Comparison of ENCODE assay signal across 14 cellular contexts in the genomic region with DNA sequence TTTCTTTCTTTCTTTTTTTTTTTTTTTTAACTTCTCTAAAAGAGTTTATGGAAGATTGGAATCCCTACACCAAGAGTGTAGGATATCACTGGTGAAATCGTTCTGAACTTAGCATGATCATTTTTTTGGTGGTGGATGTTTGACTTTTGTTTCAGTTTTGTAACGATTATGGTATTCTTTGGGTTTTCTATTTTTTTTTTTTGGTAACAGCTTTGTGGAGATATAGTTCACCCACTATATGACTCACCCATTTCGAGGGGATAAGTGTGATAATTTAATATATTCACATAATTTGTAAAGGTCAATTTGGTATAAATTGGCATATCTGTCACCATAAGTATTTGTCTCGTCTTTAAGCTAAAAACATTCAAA. TPM values are rescaled to one million over a fixed set of nuclear protein-coding genes. Genes with fewer than 3 reads are reported as not detected.
A peak's percentile ranks its signal among the peaks of the same experiment; 100 is the strongest.
DNase-seq lines count a peak whose midpoint lies in the region; ATAC-seq and TF ChIP-seq lines count a peak whose summit lies in the region.
"Had no signal": no experiment of that assay in that cellular context is flagged by ENCODE, and none has a peak within 500 bp of the region (broad histone marks: within the 10 kb centered on the region; RNA-seq: fewer than 3 reads in every experiment).

No MANE protein-coding gene starts in this region.

- dilution Hi-C loops in mammary epithelial cell (cut with HindIII; ENCODE audit: low sequenced_read_pairs): loop anchor here (5.0 kb wide), 2 partner anchors 42 to 93 kb away; no protein-coding TSS in a partner anchor

- no peaks in the 10 kb centered on the region for H4K20me1 ChIP-seq in Karpas-422 (ENCODE audit: insufficient read depth, low read depth, low read length)
- no peaks in the 10 kb centered on the region for H4K20me1 ChIP-seq in mammary epithelial cell (ENCODE audit: insufficient read depth, low read length)

- no peaks in the 10 kb centered on the region for H3K9me3 ChIP-seq in Karpas-422 (ENCODE audit: low read length)
- H3K9me3 ChIP-seq in mammary epithelial cell (replicated peaks; ENCODE audit: insufficient read depth, low read length): no peaks in the 10 kb centered on the region
- H3K9me3 ChIP-seq: right atrium auricular region, SJCRH30 had no signal

- peak overlapping the region; percentile 56 for H3K4me3 Mint-ChIP-seq in activated CD4-positive, alpha-beta T cell treated with anti-CD3 and anti-CD28 coated beads, Interleukin-2, amount 10 ng/mL, durations not matched to agents 24 days and 14 days
- peak overlapping the region; percentile 71 for H3K4me3 Mint-ChIP-seq in central memory CD8-positive, alpha-beta T cell
- peak overlapping the region; percentile 63 for H3K4me3 Mint-ChIP-seq in stimulated activated effector memory CD8-positive, alpha-beta T cell treated with anti-CD3 and anti-CD28 coated beads, Interleukin-12 subunit alpha, Interleukin-12 subunit beta, amount 100 ng/mL, for 72 hours
- H3K4me3 Mint-ChIP-seq: H9 had no signal

- CTCF ChIA-PET in mammary epithelial cell (lab: Charles Lee; ENCODE audit: low non-redundant PET): no interaction called here

- H3K79me2 ChIP-seq in Karpas-422 (ENCODE audit: low read length) (peaks cover 81% of the 10 kb centered on the region), mammary epithelial cell (ENCODE audit: insufficient read depth, low read length) (no peaks in the 10 kb centered on the region)

- H3K4me2 ChIP-seq in Karpas-422 (ENCODE audit: low read depth, low read length, poor library complexity, severe bottlenecking) (peak overlapping the region; percentile 67), mammary epithelial cell (ENCODE audit: insufficient read depth, low read depth, low read length) (no peak overlapping the region)

- BruUV-seq in mammary epithelial cell (replicated peaks; lab: Mats Ljungman, UMichigan): no TSS peak

- no peaks in the 10 kb centered on the region for H3K27me3 ChIP-seq in Karpas-422 (ENCODE audit: low read length)
- H3K27me3 ChIP-seq in mammary epithelial cell (ENCODE audit: insufficient read depth, low read length): no peaks in the 10 kb centered on the region
- H3K27me3 ChIP-seq: right atrium auricular region, SJCRH30 had no signal

- no peaks in the 10 kb centered on the region for H3K27me3 Mint-ChIP-seq in activated CD4-positive, alpha-beta T cell treated with anti-CD3 and anti-CD28 coated beads, Interleukin-2, amount 10 ng/mL, durations not matched to agents 24 days and 14 days
- H3K27me3 Mint-ChIP-seq in central memory CD8-positive, alpha-beta T cell: no peaks in the 10 kb centered on the region

- no peaks in the 10 kb centered on the region for H3K9me2 ChIP-seq in Karpas-422 (replicated peaks; ENCODE audit: insufficient read depth, low read length)

- H3K4me1 ChIP-seq in Karpas-422 (ENCODE audit: low read length) (peaks cover 21% of the 10 kb centered on the region), mammary epithelial cell (ENCODE audit: insufficient read depth, low read length) (no peaks in the 10 kb centered on the region)
- H3K4me1 ChIP-seq: SJCRH30 had no signal

- H2AFZ ChIP-seq in Karpas-422 (ENCODE audit: low read length): no peak overlapping the region
- no peak overlapping the region for H2AFZ ChIP-seq in mammary epithelial cell (ENCODE audit: low read depth, low read length)

- H3K27ac ChIP-seq in Karpas-422 (ENCODE audit: low read length) (peak overlapping the region; percentile 68), mammary epithelial cell (ENCODE audit: insufficient read depth, low read depth, low read length) (no peak overlapping the region)
- H3K27ac ChIP-seq: right atrium auricular region, SJCRH30 had no signal

- peak overlapping the region; percentile 65; the same call in 1 of the 2 replicates for H3K9ac ChIP-seq in Karpas-422 (ENCODE audit: low read length)
- H3K9ac ChIP-seq in mammary epithelial cell (ENCODE audit: insufficient read depth, low read length): no peak overlapping the region

- intact Hi-C loops in activated CD4-positive, alpha-beta T cell treated with anti-CD3 and anti-CD28 coated beads, Interleukin-2, amount 10 ng/mL, durations not matched to agents 24 days and 14 days (cut with micrococcal nuclease): no loop called here
- intact Hi-C loops in mammary epithelial cell (cut with micrococcal nuclease): no loop called here

- no peak for TF ChIP-seq CTCF in mammary epithelial cell (conservative IDR thresholded peaks at IDR 0.05 in 1 of 2, IDR thresholded peaks at IDR 0.05 in 1 of 2; ENCODE audit: extremely low read depth in 1 of 2, insufficient read depth in 1 of 2, low read depth in 1 of 2, low read length in 2 of 2)

- H3K36me3 ChIP-seq in Karpas-422 (ENCODE audit: insufficient read depth, low read length): peaks cover 4% of the 10 kb centered on the region; the same call in 1 of the 2 replicates
- H3K36me3 ChIP-seq in mammary epithelial cell (ENCODE audit: insufficient read depth, low read length): no peaks in the 10 kb centered on the region
- H3K36me3 ChIP-seq: right atrium auricular region, SJCRH30 had no signal

- peaks cover 41% of the 10 kb centered on the region for H3K36me3 Mint-ChIP-seq in activated CD4-positive, alpha-beta T cell treated with anti-CD3 and anti-CD28 coated beads, Interleukin-2, amount 10 ng/mL, durations not matched to agents 24 days and 14 days (ENCODE audit: low read depth)
- peaks cover 6% of the 10 kb centered on the region for H3K36me3 Mint-ChIP-seq in central memory CD8-positive, alpha-beta T cell (ENCODE audit: insufficient read depth)
- peaks cover 25% of the 10 kb centered on the region for H3K36me3 Mint-ChIP-seq in stimulated activated effector memory CD8-positive, alpha-beta T cell treated with anti-CD3 and anti-CD28 coated beads, Interleukin-12 subunit alpha, Interleukin-12 subunit beta, amount 100 ng/mL, for 72 hours

- in situ Hi-C loops in mammary epithelial cell (cut with MboI; ENCODE audit: low sequenced_read_pairs in 2 of 2): no loop called here

- no peak for DNase-seq in activated CD4-positive, alpha-beta T cell treated with anti-CD3 and anti-CD28 coated beads, Interleukin-2, amount 10 ng/mL, durations not matched to agents 24 days and 14 days
- DNase-seq in activated CD4-positive, alpha-beta T cell treated with anti-CD3 and anti-CD28 coated beads, Interleukin-2, amount 50 U/mL, for 1 hour: no peak
- DNase-seq in Karpas-422 (no peak), NCI-H774 (lab: John Stamatoyannopoulos, UW) (no peak), mammary epithelial cell (no peak), hippocampal formation (lab: John Stamatoyannopoulos, UW) (no peak)
- DNase-seq in central memory CD8-positive, alpha-beta T cell (ENCODE audit: low spot score in 2 of 2): no peak
- DNase-seq in stimulated activated effector memory CD8-positive, alpha-beta T cell treated with anti-CD3 and anti-CD28 coated beads, Interleukin-12 subunit alpha, Interleukin-12 subunit beta, amount 100 ng/mL, for 72 hours (ENCODE audit: low spot score in 2 of 2): no peak
- DNase-seq: cortex of kidney; H9; NCI-H1105 treated with DMSO at 0.1 percent for 48 hours; SJCRH30; stimulated activated CD4-positive, alpha-beta T cell treated with anti-CD3 and anti-CD28 coated beads, Interleukin-4, amount 100 ng/mL, for 1 hour had no signal

- WGBS in mammary epithelial cell (ENCODE audit: low coverage, missing lambda C conversion rate): 91% methylated on average over 4 of the region's 4 CpGs

- peak; percentile 28 for ATAC-seq in central memory CD8-positive, alpha-beta T cell (replicated peaks; ENCODE audit: extremely low read depth, poor library complexity, severe bottlenecking)
- no peak for ATAC-seq in stimulated activated effector memory CD8-positive, alpha-beta T cell treated with anti-CD3 and anti-CD28 coated beads, Interleukin-12 subunit alpha, Interleukin-12 subunit beta, amount 100 ng/mL, for 72 hours

- peaks cover 33% of the 10 kb centered on the region for H3K4me1 Mint-ChIP-seq in activated CD4-positive, alpha-beta T cell treated with anti-CD3 and anti-CD28 coated beads, Interleukin-2, amount 10 ng/mL, durations not matched to agents 24 days and 14 days
- peaks cover 41% of the 10 kb centered on the region for H3K4me1 Mint-ChIP-seq in central memory CD8-positive, alpha-beta T cell
- H3K4me1 Mint-ChIP-seq in stimulated activated effector memory CD8-positive, alpha-beta T cell treated with anti-CD3 and anti-CD28 coated beads, Interleukin-12 subunit alpha, Interleukin-12 subunit beta, amount 100 ng/mL, for 72 hours: peaks cover 26% of the 10 kb centered on the region

- H3K27ac Mint-ChIP-seq in activated CD4-positive, alpha-beta T cell treated with anti-CD3 and anti-CD28 coated beads, Interleukin-2, amount 10 ng/mL, durations not matched to agents 24 days and 14 days: peak overlapping the region; percentile 80
- peak overlapping the region; percentile 65 for H3K27ac Mint-ChIP-seq in central memory CD8-positive, alpha-beta T cell (ENCODE audit: low read depth)
- H3K27ac Mint-ChIP-seq in stimulated activated effector memory CD8-positive, alpha-beta T cell treated with anti-CD3 and anti-CD28 coated beads, Interleukin-12 subunit alpha, Interleukin-12 subunit beta, amount 100 ng/mL, for 72 hours: peak overlapping the region; percentile 39
- H3K27ac Mint-ChIP-seq: H9 had no signal

- no peaks in the 10 kb centered on the region for H3K9me3 Mint-ChIP-seq in activated CD4-positive, alpha-beta T cell treated with anti-CD3 and anti-CD28 coated beads, Interleukin-2, amount 10 ng/mL, durations not matched to agents 24 days and 14 days
- no peaks in the 10 kb centered on the region for H3K9me3 Mint-ChIP-seq in central memory CD8-positive, alpha-beta T cell
- H3K9me3 Mint-ChIP-seq in stimulated activated effector memory CD8-positive, alpha-beta T cell treated with anti-CD3 and anti-CD28 coated beads, Interleukin-12 subunit alpha, Interleukin-12 subunit beta, amount 100 ng/mL, for 72 hours: no peaks in the 10 kb centered on the region

- H3K4me3 ChIP-seq in Karpas-422 (ENCODE audit: low read length) (peak overlapping the region; percentile 60), mammary epithelial cell (replicated peaks in 1 of 3; ENCODE audit: insufficient read depth in 1 of 3, low read depth in 2 of 3, low read length in 3 of 3) (no peak overlapping the region)
- H3K4me3 ChIP-seq: right atrium auricular region, SJCRH30 had no signal

RNA-seq across cellular contexts. Expression of a gene that starts 29.2 kb away (rescaled TPM):
- 127 and 130 TPM in 2 replicates for total RNA-seq in activated CD4-positive, alpha-beta T cell treated with anti-CD3 and anti-CD28 coated beads, Interleukin-2, amount 10 ng/mL, durations not matched to agents 24 days and 14 days
- total RNA-seq in Karpas-422 (2014; rRNA removed; shearing (Covaris generic); ENCODE audit: low replicate concordance): 29.0 and 42.2 TPM in 2 replicates
- 10 to 100 TPM; 32.5 to 35.8 TPM for total RNA-seq in mammary epithelial cell
- polyA plus RNA-seq in mammary epithelial cell: 13.1 TPM
- polyA minus RNA-seq in mammary epithelial cell: 49.0 TPM
